32 cellular contexts compared by ENCODE assay signal in the genomic region with DNA sequence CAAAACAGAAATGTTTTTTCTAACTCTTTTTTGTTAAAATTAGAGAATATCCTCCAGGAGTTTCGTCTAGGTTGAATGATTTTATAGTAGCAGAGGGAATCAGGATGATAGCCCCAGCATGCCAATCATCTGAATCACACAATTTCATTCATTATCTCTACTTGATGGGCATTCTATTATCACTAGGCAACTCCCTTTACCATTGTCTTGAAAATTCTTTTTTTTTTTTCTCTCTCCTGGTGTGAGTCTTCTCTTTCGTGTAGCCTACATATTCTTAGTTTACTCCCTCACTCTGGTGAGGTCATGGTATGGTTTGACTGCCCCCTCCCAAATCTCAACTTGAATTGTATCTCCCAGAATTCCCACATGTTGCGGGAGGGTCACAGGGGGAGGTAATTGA.
"Had no signal": no experiment of that assay in that cellular context is flagged by ENCODE, and none has a peak within 500 bp of the region (broad histone marks: within the 10 kb centered on the region; RNA-seq: fewer than 3 reads in every experiment).

No MANE protein-coding gene starts in this region.

- H3K27me3 ChIP-seq: brain microvascular endothelial cell had no signal

- ATAC-seq: activated CD8-positive, alpha-beta T cell treated with anti-CD3 and anti-CD28 coated beads, Interleukin-2, amount 10 ng/mL, durations not matched to agents 7 days and 5 days; activated T-cell treated with anti-CD3 and anti-CD28 coated beads, Interleukin-2, amount 50 U/mL, for 72 hours; activated T-helper 17 cell treated with anti-CD3 and anti-CD28 coated beads, Interleukin-2, amount 50 U/mL, for 72 hours; K562; Panc1; SK-N-SH treated with all-trans-retinoic acid at 6 μM for 48 hours had no signal

- H3K36me3 ChIP-seq: brain microvascular endothelial cell, WERI-Rb-1 had no signal

- DNase-seq: activated CD4-positive, alpha-beta T cell treated with anti-CD3 and anti-CD28 coated beads, Interleukin-2, amount 10 ng/mL, durations not matched to agents 7 days and 5 days; activated CD4-positive, alpha-beta T cell treated with anti-CD3 and anti-CD28 coated beads, Interleukin-2, amount 50 U/mL, for 48 hours; activated CD4-positive, CD25-positive, alpha-beta regulatory T cell; activated CD8-positive, alpha-beta T cell treated with anti-CD3 and anti-CD28 coated beads, Interleukin-2, amount 10 ng/mL, durations not matched to agents 7 days and 5 days; activated effector memory CD4-positive, alpha-beta T cell treated with anti-CD3 and anti-CD28 coated beads, Interleukin-2, amount 50 U/mL, for 16 hours; activated naive CD4-positive, alpha-beta T cell; activated naive CD4-positive, alpha-beta T cell treated with anti-CD3 and anti-CD28 coated beads, Interleukin-2, amount 50 U/mL, for 16 hours; activated naive CD8-positive, alpha-beta T cell treated with anti-CD3 and anti-CD28 coated beads for 36 hours; activated T-cell treated with anti-CD3 and anti-CD28 coated beads, Interleukin-2, amount 50 U/mL, for 72 hours; amniotic stem cell; aorta; brain microvascular endothelial cell; central memory CD4-positive, alpha-beta T cell; NCI-H1092 treated with DMSO at 0.1 percent for 48 hours; NCI-H1417; NCI-H146; NCI-H187; NCI-H2029 treated with DMSO at 0.1 percent for 48 hours; NCI-H2107; NCI-H2171; NCI-H524 treated with DMSO at 0.1 percent for 48 hours; RPMI8226; SHP77 treated with DMSO at 0.1 percent for 48 hours; SW 1271; T-helper 1 cell; T-helper 2 cell; T-helper 9 cell; WERI-Rb-1 had no signal

- H3K27me3 Mint-ChIP-seq: activated CD4-positive, alpha-beta T cell treated with anti-CD3 and anti-CD28 coated beads, Interleukin-2, amount 10 ng/mL, durations not matched to agents 7 days and 5 days; activated naive CD8-positive, alpha-beta T cell treated with anti-CD3 and anti-CD28 coated beads for 36 hours had no signal

- H3K4me3 Mint-ChIP-seq: activated CD4-positive, alpha-beta T cell treated with anti-CD3 and anti-CD28 coated beads, Interleukin-2, amount 10 ng/mL, durations not matched to agents 7 days and 5 days; activated CD8-positive, alpha-beta T cell treated with anti-CD3 and anti-CD28 coated beads, Interleukin-2, amount 10 ng/mL, durations not matched to agents 7 days and 5 days; activated naive CD8-positive, alpha-beta T cell treated with anti-CD3 and anti-CD28 coated beads for 36 hours; activated T-cell treated with anti-CD3 and anti-CD28 coated beads, Interleukin-2, amount 50 U/mL, for 72 hours; activated T-helper 17 cell treated with anti-CD3 and anti-CD28 coated beads, Interleukin-2, amount 50 U/mL, for 72 hours had no signal

- H3K9me3 Mint-ChIP-seq: activated T-helper 17 cell treated with anti-CD3 and anti-CD28 coated beads, Interleukin-2, amount 50 U/mL, for 72 hours had no signal

- H3K4me3 ChIP-seq: K562 had no signal

- H3K27ac Mint-ChIP-seq: activated CD4-positive, alpha-beta T cell treated with anti-CD3 and anti-CD28 coated beads, Interleukin-2, amount 10 ng/mL, durations not matched to agents 7 days and 5 days; activated CD8-positive, alpha-beta T cell treated with anti-CD3 and anti-CD28 coated beads, Interleukin-2, amount 10 ng/mL, durations not matched to agents 7 days and 5 days; activated naive CD8-positive, alpha-beta T cell treated with anti-CD3 and anti-CD28 coated beads for 36 hours; activated T-cell treated with anti-CD3 and anti-CD28 coated beads, Interleukin-2, amount 50 U/mL, for 72 hours; activated T-helper 17 cell treated with anti-CD3 and anti-CD28 coated beads, Interleukin-2, amount 50 U/mL, for 72 hours had no signal

- H3K27ac ChIP-seq: brain microvascular endothelial cell, WERI-Rb-1 had no signal
